Comparison of ENCODE assay signal across 24 cellular contexts in the genomic region with DNA sequence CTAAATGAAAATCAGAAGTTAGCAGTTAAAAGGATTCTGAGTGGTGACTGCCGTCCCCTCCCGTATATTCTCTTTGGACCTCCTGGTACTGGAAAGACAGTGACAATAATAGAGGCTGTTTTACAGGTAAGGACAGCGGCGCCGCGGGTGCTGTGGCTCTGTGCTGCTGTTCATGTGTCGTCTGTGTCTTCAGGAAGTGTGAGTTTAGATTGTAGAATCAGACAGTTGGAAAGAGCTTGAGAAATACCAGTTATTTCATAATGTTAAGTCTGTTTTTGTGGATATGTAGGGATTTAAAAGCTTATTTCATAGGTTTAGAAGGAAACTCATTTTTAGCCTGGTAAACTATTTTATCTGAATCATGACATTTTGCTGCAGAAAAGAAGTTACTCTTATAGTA. TPM values are rescaled to one million over a fixed set of nuclear protein-coding genes. Genes with fewer than 3 reads are reported as not detected.
"Had no signal": no experiment of that assay in that cellular context is flagged by ENCODE, and none has a peak within 500 bp of the region (broad histone marks: within the 10 kb centered on the region; RNA-seq: fewer than 3 reads in every experiment).

No MANE protein-coding gene starts in this region.

- DNase-seq: activated naive CD4-positive, alpha-beta T cell; activated T-cell treated with anti-CD3 and anti-CD28 coated beads, Interleukin-2, amount 50 U/mL, for 1 hour; adrenal gland; central memory CD4-positive, alpha-beta T cell; dermis blood vessel endothelial cell; effector CD8-positive, alpha-beta T cell; erythroblast; foreskin keratinocyte; kidney; lower lobe of right lung; mesendoderm; naive B cell; occipital lobe; small intestine; stimulated activated CD4-positive, alpha-beta T cell treated with anti-CD3 and anti-CD28 coated beads, Interleukin-15, amount 100 ng/mL, for 24 hours; stimulated activated CD4-positive, alpha-beta T cell treated with anti-CD3 and anti-CD28 coated beads, Interleukin-2, amount 100 ng/mL, for 48 hours; stimulated activated naive CD4-positive, alpha-beta T cell treated with Interleukin-2 at 50 U/mL for 16 hours; T-helper 9 cell; upper lobe of left lung had no signal

- ATAC-seq: foreskin keratinocyte, lower lobe of right lung, sciatic nerve had no signal

RNA-seq across cellular contexts. Expression of a gene that starts 53.3 kb away (rescaled TPM):
- total RNA-seq: neural crest cell, WTC11 had no signal

RNA-seq across cellular contexts. Expression of a gene that starts 57.9 kb away (rescaled TPM):
- total RNA-seq: activated T-helper 2 cell treated with anti-CD3 and anti-CD28 coated beads, Interferon-gamma antibody, Interleukin-2, Interleukin-4, amounts not matched to agents 10 μg/mL and 5 μg/mL and 100 μg/mL, durations not matched to agents 14 hours and 24 hours and 36 hours; adrenal gland; dermis blood vessel endothelial cell; foreskin keratinocyte; glomerular endothelial cell had no signal
